ENCODE assay signal across 8 cellular contexts in genomic region chr20:25281541-25281991, GRCh38. TPM values are rescaled to one million over a fixed set of nuclear protein-coding genes. Genes with fewer than 3 reads are reported as not detected.
A peak's percentile ranks its signal among the peaks of the same experiment; 100 is the strongest.
DNase-seq lines count a peak whose midpoint lies in the region; ATAC-seq and TF ChIP-seq lines count a peak whose summit lies in the region.

No MANE protein-coding gene starts in this region.

- H3K36me3 ChIP-seq in OCI-LY3 (replicated peaks; ENCODE audit: low read depth, low read length): peaks cover 29% of the 10 kb centered on the region
- H3K36me3 ChIP-seq in colonic mucosa: peaks cover 45% of the 10 kb centered on the region

- H3K4me2 ChIP-seq in OCI-LY3 (ENCODE audit: low read length): peak overlapping the region; percentile 44

- ATAC-seq in GM19043 (IDR thresholded peaks at IDR 0.05; ENCODE audit: low read depth, unreplicated experiment): peak; percentile 76
- ATAC-seq in HG02885 (IDR thresholded peaks at IDR 0.05; ENCODE audit: poor library complexity, unreplicated experiment): peak; percentile 74
- no peak for ATAC-seq in foreskin keratinocyte
- no peak for ATAC-seq in activated naive CD8-positive, alpha-beta T cell treated with anti-CD3 and anti-CD28 coated beads, Interleukin-2, amount 50 U/mL, for 24 hours

- DNase-seq in posterior vena cava (ENCODE audit: low spot score) (peak; percentile 72), foreskin keratinocyte (no peak), colonic mucosa (no peak)
- DNase-seq in activated CD8-positive, alpha-beta memory T cell treated with anti-CD3 and anti-CD28 coated beads, Interleukin-2, amount 50 U/mL, for 48 hours: no peak
- DNase-seq in activated naive CD8-positive, alpha-beta T cell treated with anti-CD3 and anti-CD28 coated beads, Interleukin-2, amount 50 U/mL, for 24 hours: no peak

- H3K27ac ChIP-seq in OCI-LY3 (ENCODE audit: low read length) (no peak overlapping the region), foreskin keratinocyte (no peak overlapping the region), colonic mucosa (no peak overlapping the region)

- no peaks in the 10 kb centered on the region for H3K79me2 ChIP-seq in OCI-LY3 (ENCODE audit: low read length)

- no peaks in the 10 kb centered on the region for H3K4me1 Mint-ChIP-seq in activated naive CD8-positive, alpha-beta T cell treated with anti-CD3 and anti-CD28 coated beads, Interleukin-2, amount 50 U/mL, for 24 hours

- no peak overlapping the region for H3K9ac ChIP-seq in OCI-LY3 (ENCODE audit: low read length)
- no peak overlapping the region for H3K9ac ChIP-seq in colonic mucosa (ENCODE audit: low read depth in 2 of 2, low read length in 2 of 2)

- no peak for TF ChIP-seq CTCF in OCI-LY3 (IDR thresholded peaks at IDR 0.05; ENCODE audit: low read depth, low read length)
- no peak for TF ChIP-seq CTCF in foreskin keratinocyte (conservative IDR thresholded peaks at IDR 0.05)
- no peak for TF ChIP-seq CTCF in colonic mucosa (IDR thresholded peaks at IDR 0.05)

- no peak overlapping the region for H3K27ac Mint-ChIP-seq in activated naive CD8-positive, alpha-beta T cell treated with anti-CD3 and anti-CD28 coated beads, Interleukin-2, amount 50 U/mL, for 24 hours

- peaks cover 24% of the 10 kb centered on the region for H4K20me1 ChIP-seq in OCI-LY3 (ENCODE audit: insufficient read depth, low read length)

- H3K36me3 Mint-ChIP-seq in activated naive CD8-positive, alpha-beta T cell treated with anti-CD3 and anti-CD28 coated beads, Interleukin-2, amount 50 U/mL, for 24 hours (ENCODE audit: low read depth): peaks cover 10% of the 10 kb centered on the region

- H3K4me3 ChIP-seq in OCI-LY3 (ENCODE audit: low read length) (0 out of 2 replicates have a peak overlapping the region, but pooled peaks have one; percentile 4), colonic mucosa (no peak overlapping the region)

- no peaks in the 10 kb centered on the region for H3K27me3 ChIP-seq in OCI-LY3 (ENCODE audit: low read depth, low read length)
- H3K27me3 ChIP-seq in foreskin keratinocyte: no peaks in the 10 kb centered on the region
- no peaks in the 10 kb centered on the region for H3K27me3 ChIP-seq in colonic mucosa

- H3K4me3 Mint-ChIP-seq in activated naive CD8-positive, alpha-beta T cell treated with anti-CD3 and anti-CD28 coated beads, Interleukin-2, amount 50 U/mL, for 24 hours: no peak overlapping the region

- H3K9me3 ChIP-seq in OCI-LY3 (ENCODE audit: insufficient read depth, low read length) (no peaks in the 10 kb centered on the region), colonic mucosa (no peaks in the 10 kb centered on the region)

- no peaks in the 10 kb centered on the region for H3K27me3 Mint-ChIP-seq in activated naive CD8-positive, alpha-beta T cell treated with anti-CD3 and anti-CD28 coated beads, Interleukin-2, amount 50 U/mL, for 24 hours

- H3K4me1 ChIP-seq in OCI-LY3 (ENCODE audit: low read length) (peaks cover 27% of the 10 kb centered on the region), foreskin keratinocyte (no peaks in the 10 kb centered on the region), colonic mucosa (no peaks in the 10 kb centered on the region)

- intact Hi-C loops in posterior vena cava (cut with DNase I) (no loop called here), colonic mucosa (cut with DNase I) (no loop called here)

- H3K9me3 Mint-ChIP-seq in activated naive CD8-positive, alpha-beta T cell treated with anti-CD3 and anti-CD28 coated beads, Interleukin-2, amount 50 U/mL, for 24 hours: no peaks in the 10 kb centered on the region

- H2AFZ ChIP-seq in OCI-LY3 (ENCODE audit: low read depth, low read length): no peak overlapping the region

RNA-seq across cellular contexts. Expression of gene PYGB, which starts 33.7 kb away (rescaled TPM):
- total RNA-seq in posterior vena cava (100 to 1,000 TPM; 132 to 155 TPM), foreskin keratinocyte (311 and 439 TPM in 2 replicates), colonic mucosa (100 to 1,000 TPM; 211 to 295 TPM)
- polyA plus RNA-seq in foreskin keratinocyte: 196 and 255 TPM in 2 replicates

Comparison
In these comparisons a context has a peak if more than half of its experiments do, and no peak if none do; other contexts are left out.
1. ATAC-seq: peak in GM19043 (single experiment) and HG02885 (single experiment); none in foreskin keratinocyte (single experiment) and activated naive CD8-positive, alpha-beta T cell treated with anti-CD3 and anti-CD28 coated beads, Interleukin-2, amount 50 U/mL, for 24 hours (single experiment).